Comparison of ENCODE assay signal across 9 cellular contexts in genomic region chr1:151990058-151990855, GRCh38. TPM values are rescaled to one million over a fixed set of nuclear protein-coding genes. Genes with fewer than 3 reads are reported as not detected.
DNase-seq lines count a peak whose midpoint lies in the region; ATAC-seq and TF ChIP-seq lines count a peak whose summit lies in the region.
"Had no signal": no experiment of that assay in that cellular context is flagged by ENCODE, and none has a peak within 500 bp of the region (broad histone marks: within the 10 kb centered on the region; RNA-seq: fewer than 3 reads in every experiment).

No MANE protein-coding gene starts in this region.

- no peaks in the 10 kb centered on the region for H3K27me3 Mint-ChIP-seq in CD4-positive, CD25-positive, alpha-beta regulatory T cell

- peak overlapping the region; percentile 91 for H3K4me3 ChIP-seq in CD4-positive, CD25-positive, alpha-beta regulatory T cell (ENCODE audit: low read depth, low read length)
- 0 out of 2 replicates have a peak overlapping the region, but pooled peaks have one; percentile 3 for H3K4me3 ChIP-seq in LNCaP clone FGC (ENCODE audit: low read depth, low read length)
- H3K4me3 ChIP-seq in effector memory CD4-positive, alpha-beta T cell (ENCODE audit: insufficient read depth, low read depth, low read length, poor library complexity, severe bottlenecking): no peak overlapping the region
- no peak overlapping the region for H3K4me3 ChIP-seq in osteoblast (ENCODE audit: insufficient read depth, low read length)

- peaks cover 42% of the 10 kb centered on the region for H3K79me2 ChIP-seq in osteoblast (ENCODE audit: insufficient read depth, low read length)

- H3K4me2 ChIP-seq in osteoblast (ENCODE audit: insufficient read depth, low read length): peak overlapping the region; percentile 90

- TF ChIP-seq CTCF in LNCaP clone FGC (IDR thresholded peaks at IDR 0.05; ENCODE audit: control insufficient read depth, extremely low read depth, insufficient read depth) (no peak), osteoblast (IDR thresholded peaks at IDR 0.05; ENCODE audit: extremely low read depth, low read depth, low read length) (no peak)

- H3K4me1 Mint-ChIP-seq in CD4-positive, CD25-positive, alpha-beta regulatory T cell: peaks cover 20 to 84% (median 64%) of the 10 kb centered on the region in 4 donors

- H3K27ac ChIP-seq in CD4-positive, CD25-positive, alpha-beta regulatory T cell (ENCODE audit: insufficient read depth, low read length, poor library complexity, severe bottlenecking): peak overlapping the region; percentile 94
- peak overlapping the region; percentile 21 for H3K27ac ChIP-seq in effector memory CD4-positive, alpha-beta T cell (ENCODE audit: insufficient read depth, low read length, poor library complexity, severe bottlenecking)
- peak overlapping the region; percentile 2 for H3K27ac ChIP-seq in osteoblast (ENCODE audit: low read depth, low read length)

- no peak overlapping the region for H2AFZ ChIP-seq in osteoblast (ENCODE audit: low read length)

- H3K27me3 ChIP-seq in CD4-positive, CD25-positive, alpha-beta regulatory T cell (ENCODE audit: control insufficient read depth, insufficient read depth, low read length): no peaks in the 10 kb centered on the region
- H3K27me3 ChIP-seq in effector memory CD4-positive, alpha-beta T cell (replicated peaks; ENCODE audit: control insufficient read depth, insufficient read depth, low read length, poor library complexity, severe bottlenecking): no peaks in the 10 kb centered on the region
- H3K27me3 ChIP-seq in osteoblast (ENCODE audit: insufficient read depth, low read length): no peaks in the 10 kb centered on the region

- peaks cover 24% of the 10 kb centered on the region for H3K36me3 ChIP-seq in CD4-positive, CD25-positive, alpha-beta regulatory T cell (ENCODE audit: control insufficient read depth, insufficient read depth, low read length)
- peaks cover 13% of the 10 kb centered on the region for H3K36me3 ChIP-seq in effector memory CD4-positive, alpha-beta T cell (ENCODE audit: control insufficient read depth, insufficient read depth, low read length)
- H3K36me3 ChIP-seq in osteoblast (ENCODE audit: insufficient read depth, low read length): peaks cover 9% of the 10 kb centered on the region

- H4K20me1 ChIP-seq in osteoblast (ENCODE audit: insufficient read depth, low read length): peaks cover 10% of the 10 kb centered on the region

- H3K27ac Mint-ChIP-seq in CD4-positive, CD25-positive, alpha-beta regulatory T cell: peak overlapping the region; percentile 76 to 95 (median 84)

- peak overlapping the region; percentile 99 to 100 (median 99) for H3K4me3 Mint-ChIP-seq in CD4-positive, CD25-positive, alpha-beta regulatory T cell

- DNase-seq in CD4-positive, CD25-positive, alpha-beta regulatory T cell: no peak
- no peak for DNase-seq in LNCaP clone FGC (ENCODE audit: low read depth)
- DNase-seq in effector memory CD4-positive, alpha-beta T cell: no peak
- DNase-seq in osteoblast (ENCODE audit: insufficient read length, low spot score, missing footprints): no peak
- DNase-seq in SHP77 (lab: John Stamatoyannopoulos, UW): no peak
- DNase-seq in NCI-H187 treated with DMSO at 0.1 percent for 48 hours (lab: John Stamatoyannopoulos, UW): no peak
- no peak for DNase-seq in AG08396 (ENCODE audit: low spot score)
- DNase-seq in activated gamma-delta T cell (lab: John Stamatoyannopoulos, UW): no peak
- DNase-seq: NCI-H2171 had no signal

- H3K4me1 ChIP-seq in CD4-positive, CD25-positive, alpha-beta regulatory T cell (ENCODE audit: control insufficient read depth, insufficient read depth, low read length, poor library complexity, severe bottlenecking): peaks cover 70% of the 10 kb centered on the region
- H3K4me1 ChIP-seq in effector memory CD4-positive, alpha-beta T cell (ENCODE audit: control insufficient read depth, insufficient read depth, low read length, poor library complexity, severe bottlenecking): peaks cover 42% of the 10 kb centered on the region
- H3K4me1 ChIP-seq in osteoblast (ENCODE audit: insufficient read depth, low read length): peaks cover 70% of the 10 kb centered on the region

- no peak for ATAC-seq in CD4-positive, CD25-positive, alpha-beta regulatory T cell (ENCODE audit: low read depth in 2 of 2)

- peaks cover 14% of the 10 kb centered on the region for H3K36me3 Mint-ChIP-seq in CD4-positive, CD25-positive, alpha-beta regulatory T cell

- no peaks in the 10 kb centered on the region for H3K9me3 ChIP-seq in CD4-positive, CD25-positive, alpha-beta regulatory T cell (ENCODE audit: control insufficient read depth in 2 of 2, low read length in 2 of 2)
- no peaks in the 10 kb centered on the region for H3K9me3 ChIP-seq in effector memory CD4-positive, alpha-beta T cell (ENCODE audit: control insufficient read depth, low read length)
- no peaks in the 10 kb centered on the region for H3K9me3 ChIP-seq in osteoblast (ENCODE audit: low read depth, low read length)

- H3K9me3 Mint-ChIP-seq in CD4-positive, CD25-positive, alpha-beta regulatory T cell: peaks cover 0 to 1% (median 0%) of the 10 kb centered on the region in 7 donors

RNA-seq across cellular contexts. Expression of gene S100A10, which starts 3.4 kb away (rescaled TPM):
- total RNA-seq in CD4-positive, CD25-positive, alpha-beta regulatory T cell: 405 TPM
- 1,000 to 10,000 TPM; 1,242 to 1,844 (median 1,500) TPM for polyA plus RNA-seq in CD4-positive, CD25-positive, alpha-beta regulatory T cell
- 103 and 116 TPM in 2 replicates for total RNA-seq in osteoblast

RNA-seq across cellular contexts. Expression of gene S100A11, which starts 46.5 kb away (rescaled TPM):
- total RNA-seq in CD4-positive, CD25-positive, alpha-beta regulatory T cell: 80.2 TPM
- polyA plus RNA-seq in CD4-positive, CD25-positive, alpha-beta regulatory T cell: 100 to 1,000 TPM; 397 to 676 (median 547) TPM
- total RNA-seq in osteoblast: 142 and 167 TPM in 2 replicates

Comparison
In these comparisons a context has a peak if more than half of its experiments do, and no peak if none do; other contexts are left out.
1. H3K27ac ChIP-seq: peak in every context shown above with its lines; median percentile 94 in CD4-positive, CD25-positive, alpha-beta regulatory T cell; 21 in effector memory CD4-positive, alpha-beta T cell; 2 in osteoblast.
2. H3K4me3 ChIP-seq: peak in CD4-positive, CD25-positive, alpha-beta regulatory T cell (single experiment) and LNCaP clone FGC (single experiment); none in effector memory CD4-positive, alpha-beta T cell (single experiment) and osteoblast (single experiment).